In the genomic region with DNA sequence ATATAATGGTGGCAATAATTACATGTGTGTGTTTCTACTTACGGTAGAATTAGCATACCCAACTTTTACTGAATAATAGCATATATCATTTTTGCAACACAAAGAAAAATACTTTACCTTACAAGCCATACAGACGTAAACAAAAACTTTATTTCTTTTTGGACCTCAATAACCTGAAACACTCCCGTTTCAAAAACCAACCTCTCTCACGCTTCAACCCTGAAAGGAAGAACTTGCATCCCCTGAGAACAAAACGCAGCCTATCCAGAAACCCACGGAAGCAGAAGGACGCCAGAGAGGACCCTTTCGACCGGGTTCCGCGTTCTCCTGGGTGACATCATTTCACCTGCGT, we compare ENCODE assay signal across 8 cellular contexts. TPM values are rescaled to one million over a fixed set of nuclear protein-coding genes. Genes with fewer than 3 reads are reported as not detected.
DNase-seq lines count a peak whose midpoint lies in the region; ATAC-seq and TF ChIP-seq lines count a peak whose summit lies in the region.

A gene (minus strand): TSS at position 290 of the 352 bp plus-strand sequence. CDS start 161 bp downstream, at position 129.

- no peaks in the 10 kb centered on the region for H3K27me3 ChIP-seq in mesendoderm (ENCODE audit: insufficient read depth, low read length, poor library complexity)

- peaks cover 2% of the 10 kb centered on the region for H3K4me1 ChIP-seq in mesendoderm (ENCODE audit: control insufficient read depth, low read depth, low read length)

- H2BK15ac ChIP-seq in mesendoderm (replicated peaks; ENCODE audit: low read depth), result no peak within 1 kb of the TSS

- no peak within 1 kb of the TSS for H4K5ac ChIP-seq in mesendoderm (ENCODE audit: low read length)

- H3K79me1 ChIP-seq in mesendoderm (ENCODE audit: low read length), result peaks cover 7% of the 10 kb centered on the region

- peak within 1 kb of the TSS; percentile 50 for H2BK5ac ChIP-seq in mesendoderm (ENCODE audit: low read length)

- peak within 1 kb of the TSS; percentile 49 for H3K4ac ChIP-seq in mesendoderm (ENCODE audit: low read depth, low read length)

- TF ChIP-seq CTCF in NB4 (IDR thresholded peaks at IDR 0.05; ENCODE audit: low read depth, low read length) (no peak), coronary artery (IDR thresholded peaks at IDR 0.05) (no peak)

- peak within 1 kb of the TSS; percentile 70 for H3K4me3 ChIP-seq in NB4 (ENCODE audit: low read depth, low read length)
- H3K4me3 ChIP-seq in coronary artery, result peak within 1 kb of the TSS; percentile 89
- H3K4me3 ChIP-seq in mesendoderm (ENCODE audit: low read length), result peak within 1 kb of the TSS; percentile 96

- TF ChIP-seq POLR2A in NB4 (IDR thresholded peaks at IDR 0.05; ENCODE audit: extremely low read depth, insufficient read length), result no peak

- H3K36me3 ChIP-seq in mesendoderm (ENCODE audit: control insufficient read depth, insufficient read depth, low read length), result no peaks in the 10 kb centered on the region

- peaks cover 47% of the 10 kb centered on the region for H3K79me2 ChIP-seq in mesendoderm (ENCODE audit: control insufficient read depth, insufficient read depth, low read length)

- H3K4me2 ChIP-seq in mesendoderm (ENCODE audit: low read length), result peak within 1 kb of the TSS; percentile 85

- H4K8ac ChIP-seq in mesendoderm (ENCODE audit: low read depth, low read length), result peak within 1 kb of the TSS; percentile 30

- no peak within 1 kb of the TSS for H2BK120ac ChIP-seq in mesendoderm (ENCODE audit: low read depth, low read length)

- peak within 1 kb of the TSS; percentile 76 for H3K23ac ChIP-seq in mesendoderm (ENCODE audit: low read length)

- DNase-seq in CD1c-positive myeloid dendritic cell (ENCODE audit: extremely low spot score), result peak; percentile 69
- DNase-seq in NB4 (ENCODE audit: low read depth), result no peak
- DNase-seq in coronary artery (ENCODE audit: low spot score), result no peak
- no peak for DNase-seq in mesendoderm
- no peak for DNase-seq in ureter (ENCODE audit: low spot score)
- DNase-seq in OCI-M1 (lab: John Stamatoyannopoulos, UW), result no peak
- DNase-seq in HuH-7.5 (ENCODE audit: low spot score), result no peak

- peak within 1 kb of the TSS; percentile 95 for H3K9ac ChIP-seq in mesendoderm (ENCODE audit: low read length)

- no peak for ATAC-seq in HG02840 (IDR thresholded peaks at IDR 0.05; ENCODE audit: low FRiP score, unreplicated experiment)

- H2AK5ac ChIP-seq in mesendoderm (ENCODE audit: low read length), result no peak within 1 kb of the TSS

- peak within 1 kb of the TSS; percentile 99 for H3K56ac ChIP-seq in mesendoderm (ENCODE audit: low read length)

- H3K18ac ChIP-seq in mesendoderm (ENCODE audit: low read length), result peak within 1 kb of the TSS; percentile 96

- no CpG with 5 or more reads among the region's 12 CpGs for WGBS in mesendoderm (ENCODE audit: extremely low coverage, insufficient coverage, low lambda C conversion rate)

- H3K27ac ChIP-seq in coronary artery (peak within 1 kb of the TSS; percentile 79 to 96), mesendoderm (ENCODE audit: low read depth, low read length) (peak within 1 kb of the TSS; percentile 98)

RNA-seq across cellular contexts. Expression of the gene that starts here (rescaled TPM):
- polyA plus RNA-seq in mesendoderm (2013, experiment 1 of 2), result 22.1 TPM
- polyA plus RNA-seq in mesendoderm (2013, experiment 2 of 2), result 20.9 TPM
- total RNA-seq in ureter, result 54.4 TPM
